19 cellular contexts compared by ENCODE assay signal in genomic region chr2:25086070-25086560, GRCh38. TPM values are rescaled to one million over a fixed set of nuclear protein-coding genes. Genes with fewer than 3 reads are reported as not detected.
DNase-seq lines count a peak whose midpoint lies in the region; TF ChIP-seq lines count a peak whose summit lies in the region.
"Had no signal": no experiment of that assay in that cellular context is flagged by ENCODE, and none has a peak within 500 bp of the region (broad histone marks: within the 10 kb centered on the region; RNA-seq: fewer than 3 reads in every experiment).

No MANE protein-coding gene starts in this region.

- H3K4me3 ChIP-seq in GM23248 = no peak overlapping the region
- H3K4me3 ChIP-seq: BLaER1 treated with 17β-estradiol and CSF1 and Interleukin-3, amounts not matched to agents 10 nM and 100 nM had no signal

- 84% methylated on average over 3 of the region's 3 CpGs for WGBS in GM23248 (ENCODE audit: low coverage in 1 of 2, low lambda C conversion rate in 2 of 2, missing lambda C conversion rate in 2 of 2), 2 experiments

- TF ChIP-seq CTCF in VCaP (conservative IDR thresholded peaks at IDR 0.05) = no peak

- H3K9me2 ChIP-seq in GM23248 (ENCODE audit: insufficient read depth) = no peaks in the 10 kb centered on the region

- in situ Hi-C loops in GM23248 (cut with MboI) = no loop called here

- no peaks in the 10 kb centered on the region for H3K36me3 ChIP-seq in GM23248 (ENCODE audit: low read depth)
- H3K36me3 ChIP-seq: BLaER1 treated with 17β-estradiol and CSF1 and Interleukin-3, amounts not matched to agents 10 nM and 100 nM had no signal

- no peaks in the 10 kb centered on the region for H4K20me1 ChIP-seq in GM23248 (ENCODE audit: insufficient read depth)
- H4K20me1 ChIP-seq: BLaER1 treated with 17β-estradiol and CSF1 and Interleukin-3, amounts not matched to agents 10 nM and 100 nM had no signal

- no peak overlapping the region for H2AFZ ChIP-seq in GM23248

- H3K4me2 ChIP-seq in GM23248 (ENCODE audit: unreplicated experiment) = no peak overlapping the region
- H3K4me2 ChIP-seq: BLaER1 treated with 17β-estradiol and CSF1 and Interleukin-3, amounts not matched to agents 10 nM and 100 nM had no signal

- DNase-seq in DMS53 (lab: John Stamatoyannopoulos, UW) = peak; percentile 16
- DNase-seq in DMS53 treated with DMSO at 0.1 percent for 48 hours (lab: John Stamatoyannopoulos, UW; ENCODE audit: unreplicated experiment) = no peak
- peak; percentile 94 for DNase-seq in NCI-H2029 treated with DMSO at 0.1 percent for 48 hours (lab: John Stamatoyannopoulos, UW)
- peak; percentile 51 for DNase-seq in NCI-H2196 treated with DMSO at 0.1 percent for 48 hours (lab: John Stamatoyannopoulos, UW; ENCODE audit: unreplicated experiment)
- no peak for DNase-seq in RKO (ENCODE audit: low spot score)
- no peak for DNase-seq in activated CD4-positive, CD25-positive, alpha-beta regulatory T cell (lab: John Stamatoyannopoulos, UW)
- DNase-seq in GM23248 = no peak
- DNase-seq: 8988T; CD4-positive, alpha-beta memory T cell; EL; GF-D8; NCI-H1417 treated with DMSO at 0.1 percent for 48 hours; NCI-H187 treated with DMSO at 0.1 percent for 48 hours; NCI-H2227 treated with DMSO at 0.1 percent for 48 hours; NCI-H526; NK-92 treated with Interleukin-12 subunit alpha and Interleukin-12 subunit beta, amount 100 ng/mL, for 24 hours; T-helper 1 cell had no signal

- H3K79me2 ChIP-seq in GM23248 (ENCODE audit: insufficient read depth) = no peaks in the 10 kb centered on the region

- H3F3A ChIP-seq in GM23248 (ENCODE audit: insufficient read depth) = no peaks in the 10 kb centered on the region

- H3K9me3 ChIP-seq in GM23248 (ENCODE audit: low read depth) = no peaks in the 10 kb centered on the region
- H3K9me3 ChIP-seq: BLaER1 treated with 17β-estradiol and CSF1 and Interleukin-3, amounts not matched to agents 10 nM and 100 nM had no signal

- peak overlapping the region; percentile 33 for H3K27ac ChIP-seq in VCaP
- H3K27ac ChIP-seq in GM23248 = no peak overlapping the region
- H3K27ac ChIP-seq: BLaER1 treated with 17β-estradiol and CSF1 and Interleukin-3, amounts not matched to agents 10 nM and 100 nM had no signal

- no peak overlapping the region for H3K9ac ChIP-seq in GM23248
- H3K9ac ChIP-seq: BLaER1 treated with 17β-estradiol and CSF1 and Interleukin-3, amounts not matched to agents 10 nM and 100 nM had no signal

- H3K27me3 ChIP-seq in GM23248 (replicated peaks; ENCODE audit: insufficient read depth) = peaks cover 19% of the 10 kb centered on the region; the same call in 1 of the 2 replicates

- H3K4me1 ChIP-seq in GM23248 (ENCODE audit: insufficient read depth) = no peaks in the 10 kb centered on the region

RNA-seq across cellular contexts. Expression of gene EFR3B, which starts 44.2 kb away (rescaled TPM):
- total RNA-seq in GM23248 (2014; rRNA removed; shearing (Covaris generic)) = 0.76 and 0.97 TPM in 2 replicates
- polyA plus RNA-seq in GM23248 (2016; fragmentation: Nextera tagmentation; extraction: Ambion mirVana) = 0.51 and 0.75 TPM in 2 replicates

Comparison
In these comparisons a context has a peak if more than half of its experiments do, and no peak if none do; other contexts are left out.
1. DNase-seq: peak in DMS53 (single experiment), NCI-H2029 treated with DMSO at 0.1 percent for 48 hours (single experiment) and NCI-H2196 treated with DMSO at 0.1 percent for 48 hours (single experiment); none in DMS53 treated with DMSO at 0.1 percent for 48 hours (single experiment), RKO (single experiment), activated CD4-positive, CD25-positive, alpha-beta regulatory T cell (0 of 4) and GM23248 (single experiment).